In genomic region chr2:174699993-174700766, GRCh38 we compare ENCODE assay signal across 8 cellular contexts.
DNase-seq lines count a peak whose midpoint lies in the region; ATAC-seq lines count a peak whose summit lies in the region.

No MANE protein-coding gene starts in this region.

- H3K9me3 Mint-ChIP-seq in activated CD4-positive, alpha-beta T cell treated with anti-CD3 and anti-CD28 coated beads, Interleukin-2, amount 10 ng/mL, durations not matched to agents 24 days and 14 days, result no peaks in the 10 kb centered on the region

- H3K4me1 Mint-ChIP-seq in activated CD4-positive, alpha-beta T cell treated with anti-CD3 and anti-CD28 coated beads, Interleukin-2, amount 10 ng/mL, durations not matched to agents 24 days and 14 days, result peaks cover 6% of the 10 kb centered on the region

- no peaks in the 10 kb centered on the region for H3K36me3 Mint-ChIP-seq in activated CD4-positive, alpha-beta T cell treated with anti-CD3 and anti-CD28 coated beads, Interleukin-2, amount 10 ng/mL, durations not matched to agents 24 days and 14 days (ENCODE audit: low read depth)

- peaks cover 41% of the 10 kb centered on the region for H3K27me3 Mint-ChIP-seq in activated CD4-positive, alpha-beta T cell treated with anti-CD3 and anti-CD28 coated beads, Interleukin-2, amount 10 ng/mL, durations not matched to agents 24 days and 14 days

- intact Hi-C loops in activated CD4-positive, alpha-beta T cell treated with anti-CD3 and anti-CD28 coated beads, Interleukin-2, amount 10 ng/mL, durations not matched to agents 24 days and 14 days (cut with micrococcal nuclease), result loop anchor here (2.0 to 10.0 kb wide), 3 partner anchors 291 to 585 kb away; no protein-coding TSS in a partner anchor

- no peak overlapping the region for H3K4me3 Mint-ChIP-seq in activated CD4-positive, alpha-beta T cell treated with anti-CD3 and anti-CD28 coated beads, Interleukin-2, amount 10 ng/mL, durations not matched to agents 24 days and 14 days

- no peak overlapping the region for H3K27ac Mint-ChIP-seq in activated CD4-positive, alpha-beta T cell treated with anti-CD3 and anti-CD28 coated beads, Interleukin-2, amount 10 ng/mL, durations not matched to agents 24 days and 14 days

- DNase-seq in DMS79 (lab: John Stamatoyannopoulos, UW) (peak; percentile 43), NCI-H2171 (lab: John Stamatoyannopoulos, UW) (peak; percentile 23), globus pallidus (ENCODE audit: low spot score) (peak; percentile 60), putamen (ENCODE audit: low spot score) (peak; percentile 70)
- peak; percentile 82 for DNase-seq in activated CD4-positive, alpha-beta T cell treated with anti-CD3 and anti-CD28 coated beads, Interleukin-2, amount 10 ng/mL, durations not matched to agents 24 days and 14 days

- peak; percentile 62 for ATAC-seq in GM21723 (IDR thresholded peaks at IDR 0.05; ENCODE audit: unreplicated experiment)
- ATAC-seq in GM18519 (IDR thresholded peaks at IDR 0.05; ENCODE audit: low FRiP score, unreplicated experiment), result no peak
- no peak for ATAC-seq in HG02884 (IDR thresholded peaks at IDR 0.05; ENCODE audit: unreplicated experiment)

Comparison
In these comparisons a context has a peak if more than half of its experiments do, and no peak if none do; other contexts are left out.
1. DNase-seq: peak in every context shown above with its lines; median percentile 82 in activated CD4-positive, alpha-beta T cell treated with anti-CD3 and anti-CD28 coated beads, Interleukin-2, amount 10 ng/mL, durations not matched to agents 24 days and 14 days; 70 in putamen; 60 in globus pallidus; 43 in DMS79; 23 in NCI-H2171.